In the genomic region with DNA sequence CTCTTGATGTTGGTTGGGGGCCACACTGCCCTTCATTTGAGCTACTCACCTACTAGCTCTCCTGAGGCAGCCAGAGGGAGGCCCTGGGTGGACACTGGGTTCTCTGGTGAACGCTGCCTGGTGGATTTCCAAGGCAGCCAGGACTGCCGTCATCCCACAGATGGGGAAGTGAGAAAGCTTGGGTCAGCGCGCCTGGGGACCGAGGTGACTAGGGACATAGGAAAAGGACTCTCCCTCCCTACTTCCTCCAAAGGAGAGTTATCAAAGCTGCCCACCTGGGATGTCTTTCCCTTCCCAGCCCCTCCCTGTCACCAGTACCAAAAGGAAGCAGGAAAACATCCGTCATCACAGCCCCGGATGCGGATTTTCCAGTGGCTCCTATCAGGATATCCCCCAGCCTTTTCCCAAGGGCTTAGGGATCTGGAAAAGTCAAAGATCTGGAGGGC, we compare ENCODE assay signal across 6 cellular contexts. TPM values are rescaled to one million over a fixed set of nuclear protein-coding genes. Genes with fewer than 3 reads are reported as not detected.
DNase-seq lines count a peak whose midpoint lies in the region; ATAC-seq and TF ChIP-seq lines count a peak whose summit lies in the region.
"Had no signal": no experiment of that assay in that cellular context is flagged by ENCODE, and none has a peak within 500 bp of the region (broad histone marks: within the 10 kb centered on the region; RNA-seq: fewer than 3 reads in every experiment).

No MANE protein-coding gene starts in this region.

- peak overlapping the region; percentile 58 for H3K27ac ChIP-seq in right cardiac atrium (ENCODE audit: low read length)
- peak overlapping the region; percentile 44 to 47 for H3K27ac ChIP-seq in thoracic aorta

- H3K9me3 ChIP-seq in right cardiac atrium (ENCODE audit: control insufficient read depth, low read length) (no peaks in the 10 kb centered on the region), thoracic aorta (no peaks in the 10 kb centered on the region)

- H3K27me3 ChIP-seq in right cardiac atrium (ENCODE audit: control insufficient read depth, insufficient read depth), result no peaks in the 10 kb centered on the region
- H3K27me3 ChIP-seq in thoracic aorta (replicated peaks; ENCODE audit: insufficient read depth), result no peaks in the 10 kb centered on the region

- H3K36me3 ChIP-seq in thoracic aorta, result no peaks in the 10 kb centered on the region

- 24% methylated on average over 8 of the region's 8 CpGs for WGBS in right cardiac atrium

- DNase-seq in UCSD-AML1 (lab: John Stamatoyannopoulos, UW; ENCODE audit: unreplicated experiment), result peak; percentile 32
- peak; percentile 81 to 88 (median 86) for DNase-seq in right cardiac atrium
- no peak for DNase-seq in thoracic aorta (ENCODE audit: low spot score)
- no peak for DNase-seq in NCI-H1048 (lab: John Stamatoyannopoulos, UW)
- no peak for DNase-seq in T-helper 1 cell
- DNase-seq: activated CD4-positive, alpha-beta memory T cell treated with anti-CD3 and anti-CD28 coated beads, Interleukin-2, amount 10 ng/mL, durations not matched to agents 7 days and 5 days had no signal

- intact Hi-C loops in right cardiac atrium (cut with DNase I), result loop anchor here in 1 of 4 donors (5.0 kb wide), 1 partner anchor 79 kb away; no protein-coding TSS in a partner anchor

- no peak for TF ChIP-seq CTCF in thoracic aorta (IDR thresholded peaks at IDR 0.05)

- no peak overlapping the region for H3K4me3 ChIP-seq in right cardiac atrium (ENCODE audit: low read length)
- no peak overlapping the region for H3K4me3 ChIP-seq in thoracic aorta

- H3K4me1 ChIP-seq in right cardiac atrium (ENCODE audit: control insufficient read depth, insufficient read depth, low read length), result peaks cover 3% of the 10 kb centered on the region
- H3K4me1 ChIP-seq in thoracic aorta (ENCODE audit: control insufficient read depth in 1 of 2, low read depth in 2 of 2), result peaks cover 16 to 30% of the 10 kb centered on the region in 2 donors

- ATAC-seq in right cardiac atrium (peak in 1 of 2 donors; percentile 56), thoracic aorta (ENCODE audit: insufficient number of reproducible peaks, low FRiP score, low read depth) (no peak)

RNA-seq across cellular contexts. Expression of a gene that starts 3.8 kb away (rescaled TPM):
- total RNA-seq in right cardiac atrium (10 to 100 TPM; 22.0 to 28.5 (median 24.5) TPM), thoracic aorta (10 to 100 TPM; 44.1 to 66.3 TPM)
- 19.3 TPM for polyA plus RNA-seq in right cardiac atrium

RNA-seq across cellular contexts. Expression of a gene that starts 15.9 kb away (rescaled TPM):
- total RNA-seq in right cardiac atrium (10 to 100 TPM; 11.8 to 17.3 (median 14.1) TPM), thoracic aorta (10 to 100 TPM in 1 of 2 donors, 1 to 10 TPM in 1; 8.4 to 18.0 TPM)
- 23.3 TPM for polyA plus RNA-seq in right cardiac atrium

RNA-seq across cellular contexts. Expression of a gene that starts 29.9 kb away (rescaled TPM):
- total RNA-seq in right cardiac atrium, result 10 to 100 TPM in 3 of 4 donors, 1 to 10 TPM in 1; 8.2 to 27.7 (median 17.3) TPM
- polyA plus RNA-seq in right cardiac atrium, result 27.0 TPM
- total RNA-seq in thoracic aorta, result 1 to 10 TPM; 6.0 to 8.4 TPM

RNA-seq across cellular contexts. Expression of a gene that starts 57.6 kb away (rescaled TPM):
- total RNA-seq in right cardiac atrium (10 to 100 TPM in 3 of 4 donors, 1 to 10 TPM in 1; 8.6 to 14.5 (median 11.5) TPM), thoracic aorta (10 to 100 TPM; 11.5 to 14.3 TPM)
- polyA plus RNA-seq in right cardiac atrium, result 7.2 TPM

Comparison
In these comparisons a context has a peak if more than half of its experiments do, and no peak if none do; other contexts are left out.
1. DNase-seq: peak in UCSD-AML1 (single experiment) and right cardiac atrium (3 of 3); none in thoracic aorta (single experiment), NCI-H1048 (single experiment) and T-helper 1 cell (0 of 5).